8 cellular contexts compared by ENCODE assay signal in genomic region chr2:223993634-223994232, GRCh38. TPM values are rescaled to one million over a fixed set of nuclear protein-coding genes. Genes with fewer than 3 reads are reported as not detected.
DNase-seq lines count a peak whose midpoint lies in the region; ATAC-seq and TF ChIP-seq lines count a peak whose summit lies in the region.

No MANE protein-coding gene starts in this region.

- H3K27ac ChIP-seq in GM23338 (ENCODE audit: low read depth) (no peak overlapping the region), sigmoid colon (no peak overlapping the region)

- H3K9me3 Mint-ChIP-seq in GM23338 = no peaks in the 10 kb centered on the region

- DNase-seq in ELF-1 (ENCODE audit: low read depth, low spot score) (peak; percentile 58), GM23338 (ENCODE audit: low spot score) (peak; percentile 89), MV-4-11 (lab: John Stamatoyannopoulos, UW) (peak; percentile 56), SKM-1 treated with dmso at 0.1 percent for 144 hours (lab: John Stamatoyannopoulos, UW; ENCODE audit: unreplicated experiment) (peak; percentile 49), left cardiac atrium (peak; percentile 60), sigmoid colon (peak; percentile 74), mesenteric fat pad (ENCODE audit: low spot score) (no peak)
- peak; percentile 9 for DNase-seq in activated naive CD8-positive, alpha-beta T cell treated with anti-CD3 and anti-CD28 coated beads, Interleukin-2, amount 50 U/mL, for 16 hours (ENCODE audit: low read depth, low spot score)

- H3K4me3 ChIP-seq in GM23338 = no peak overlapping the region
- H3K4me3 ChIP-seq in sigmoid colon = no peak overlapping the region

- no peaks in the 10 kb centered on the region for H3K27me3 ChIP-seq in GM23338 (ENCODE audit: insufficient read depth)
- H3K27me3 ChIP-seq in sigmoid colon = no peaks in the 10 kb centered on the region

- no peaks in the 10 kb centered on the region for H3K79me2 ChIP-seq in GM23338 (replicated peaks; ENCODE audit: insufficient read depth)

- H3K36me3 Mint-ChIP-seq in GM23338 (ENCODE audit: low read depth) = peaks cover 5% of the 10 kb centered on the region; the same call in 1 of the 3 replicates

- H4K20me1 ChIP-seq in GM23338 (replicated peaks; ENCODE audit: insufficient read depth) = no peaks in the 10 kb centered on the region

- WGBS in sigmoid colon, 2 donors = 30 to 36% methylated on average over 5 of the region's 5 CpGs

- 0 out of 2 replicates have a peak, but pooled peaks cover 3% of the 10 kb centered on the region for H3K4me1 ChIP-seq in GM23338 (ENCODE audit: insufficient read depth)
- H3K4me1 ChIP-seq in sigmoid colon = peaks cover 0 to 6% (median 2%) of the 10 kb centered on the region in 4 donors

- TF ChIP-seq POLR2A in sigmoid colon (IDR thresholded peaks at IDR 0.05) = no peak

- peaks cover 10% of the 10 kb centered on the region for H3K4me1 Mint-ChIP-seq in GM23338

- intact Hi-C loops in left cardiac atrium (cut with DNase I) (loop anchor here (1.0 to 10.0 kb wide), 4 partner anchors 291 to 784 kb away; no protein-coding TSS in a partner anchor), sigmoid colon (cut with DNase I) (loop anchor here (2.0 kb wide), 1 partner anchor 293 kb away; no protein-coding TSS in a partner anchor)

- H3K9me2 ChIP-seq in GM23338 (ENCODE audit: insufficient read depth) = no peaks in the 10 kb centered on the region

- no peaks in the 10 kb centered on the region for H3F3A ChIP-seq in GM23338 (replicated peaks; ENCODE audit: low read depth)

- no peak for TF ChIP-seq EP300 in sigmoid colon (IDR thresholded peaks at IDR 0.05)

- H3K4me2 ChIP-seq in GM23338 = no peak overlapping the region

- TF ChIP-seq CTCF in GM23338 (conservative IDR thresholded peaks at IDR 0.05; ENCODE audit: low read depth in 2 of 2) (peak; percentile 92 to 95), sigmoid colon (IDR thresholded peaks at IDR 0.05) (peak; percentile 38 to 83 (median 70))

- no peaks in the 10 kb centered on the region for H3K36me3 ChIP-seq in GM23338 (ENCODE audit: insufficient read depth)
- no peaks in the 10 kb centered on the region for H3K36me3 ChIP-seq in sigmoid colon

- H3K27ac Mint-ChIP-seq in GM23338 = no peak overlapping the region

- no peak overlapping the region for H3K4me3 Mint-ChIP-seq in GM23338

- no peak overlapping the region for H2AFZ ChIP-seq in GM23338

- ATAC-seq in GM23338 (peak; percentile 73), left cardiac atrium (peak; percentile 62 to 74)

- peaks cover 4% of the 10 kb centered on the region for H3K27me3 Mint-ChIP-seq in GM23338 (ENCODE audit: insufficient read depth, low read depth, poor library complexity)

- no peaks in the 10 kb centered on the region for H3K9me3 ChIP-seq in sigmoid colon

TF ChIP-seq in GM23338, 12 proteins besides CTCF, POLR2A, EP300 and RAD21 (continues in another document):
- no peak for TF ChIP-seq ZNF462 (CRISPR knock-in tag; IDR thresholded peaks at IDR 0.05)
- TF ChIP-seq, protein P1, sequence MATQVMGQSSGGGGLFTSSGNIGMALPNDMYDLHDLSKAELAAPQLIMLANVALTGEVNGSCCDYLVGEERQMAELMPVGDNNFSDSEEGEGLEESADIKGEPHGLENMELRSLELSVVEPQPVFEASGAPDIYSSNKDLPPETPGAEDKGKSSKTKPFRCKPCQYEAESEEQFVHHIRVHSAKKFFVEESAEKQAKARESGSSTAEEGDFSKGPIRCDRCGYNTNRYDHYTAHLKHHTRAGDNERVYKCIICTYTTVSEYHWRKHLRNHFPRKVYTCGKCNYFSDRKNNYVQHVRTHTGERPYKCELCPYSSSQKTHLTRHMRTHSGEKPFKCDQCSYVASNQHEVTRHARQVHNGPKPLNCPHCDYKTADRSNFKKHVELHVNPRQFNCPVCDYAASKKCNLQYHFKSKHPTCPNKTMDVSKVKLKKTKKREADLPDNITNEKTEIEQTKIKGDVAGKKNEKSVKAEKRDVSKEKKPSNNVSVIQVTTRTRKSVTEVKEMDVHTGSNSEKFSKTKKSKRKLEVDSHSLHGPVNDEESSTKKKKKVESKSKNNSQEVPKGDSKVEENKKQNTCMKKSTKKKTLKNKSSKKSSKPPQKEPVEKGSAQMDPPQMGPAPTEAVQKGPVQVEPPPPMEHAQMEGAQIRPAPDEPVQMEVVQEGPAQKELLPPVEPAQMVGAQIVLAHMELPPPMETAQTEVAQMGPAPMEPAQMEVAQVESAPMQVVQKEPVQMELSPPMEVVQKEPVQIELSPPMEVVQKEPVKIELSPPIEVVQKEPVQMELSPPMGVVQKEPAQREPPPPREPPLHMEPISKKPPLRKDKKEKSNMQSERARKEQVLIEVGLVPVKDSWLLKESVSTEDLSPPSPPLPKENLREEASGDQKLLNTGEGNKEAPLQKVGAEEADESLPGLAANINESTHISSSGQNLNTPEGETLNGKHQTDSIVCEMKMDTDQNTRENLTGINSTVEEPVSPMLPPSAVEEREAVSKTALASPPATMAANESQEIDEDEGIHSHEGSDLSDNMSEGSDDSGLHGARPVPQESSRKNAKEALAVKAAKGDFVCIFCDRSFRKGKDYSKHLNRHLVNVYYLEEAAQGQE (IDR thresholded peaks at IDR 0.05; ENCODE audit: unreplicated experiment) = no peak
- no peak for TF ChIP-seq CREB1 (CRISPR knock-in tag; IDR thresholded peaks at IDR 0.05; ENCODE audit: low read depth)

RNA-seq across cellular contexts. Expression of gene MRPL44, which starts 36.5 kb away (rescaled TPM):
- total RNA-seq in GM23338 (2014; rRNA removed; shearing (Covaris generic)) = 55.8 and 68.2 TPM in 2 replicates
- polyA plus RNA-seq in GM23338 (2016; fragmentation: Nextera tagmentation; extraction: Ambion mirVana) (38.4 and 40.4 TPM in 2 replicates), sigmoid colon (10 to 100 TPM; 35.4 to 51.3 (median 38.2) TPM)
- total RNA-seq in left cardiac atrium (10 to 100 TPM; 28.0 to 29.5 TPM), sigmoid colon (10 to 100 TPM; 14.9 to 22.8 (median 20.4) TPM), mesenteric fat pad (19.2 TPM)

RNA-seq across cellular contexts. Expression of gene SERPINE2, which starts 45.4 kb away (rescaled TPM):
- 38.6 and 43.7 TPM in 2 replicates for total RNA-seq in GM23338 (2014; rRNA removed; shearing (Covaris generic))
- polyA plus RNA-seq in GM23338 (2016; fragmentation: Nextera tagmentation; extraction: Ambion mirVana) (44.2 and 46.2 TPM in 2 replicates), sigmoid colon (10 to 100 TPM in 1 of 3 donors, 1 to 10 TPM in 2; 3.6 to 15.0 (median 7.2) TPM)
- total RNA-seq in left cardiac atrium (10 to 100 TPM; 14.9 to 52.8 TPM), sigmoid colon (10 to 100 TPM in 2 of 4 donors, 1 to 10 TPM in 2; 6.9 to 31.9 (median 9.6) TPM), mesenteric fat pad (56.4 TPM)

RNA-seq across cellular contexts. Expression of gene WDFY1, which starts 48.6 kb away (rescaled TPM):
- total RNA-seq in GM23338 (2014; rRNA removed; shearing (Covaris generic)) = 103 and 127 TPM in 2 replicates
- 45.7 and 54.5 TPM in 2 replicates for polyA plus RNA-seq in GM23338 (2016; fragmentation: Nextera tagmentation; extraction: Ambion mirVana)
- total RNA-seq in left cardiac atrium = 10 to 100 TPM; 14.1 to 20.5 TPM
- 10 to 100 TPM; 21.6 to 31.1 (median 23.5) TPM for total RNA-seq in sigmoid colon
- 10 to 100 TPM; 17.4 to 36.1 (median 32.0) TPM for polyA plus RNA-seq in sigmoid colon
- total RNA-seq in mesenteric fat pad = 41.7 TPM
